In the genomic region with DNA sequence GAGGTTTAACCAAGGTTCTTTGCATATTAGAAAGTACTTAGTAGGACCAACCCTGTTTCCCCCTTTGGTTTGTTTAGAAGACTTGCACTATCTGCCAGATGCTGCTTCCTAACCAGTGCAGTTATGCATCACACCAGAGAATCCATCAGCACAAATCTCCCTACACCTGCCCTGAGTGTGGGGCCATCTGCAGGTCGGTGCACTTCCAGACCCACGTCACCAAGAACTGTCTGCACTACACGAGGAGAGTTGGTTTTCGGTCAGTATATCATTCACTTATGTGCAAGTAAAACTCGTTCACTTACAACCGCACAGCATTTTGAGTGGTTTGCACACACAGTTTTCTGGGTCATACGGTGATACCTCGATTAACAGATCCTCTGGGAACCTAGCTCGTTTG, we compare ENCODE assay signal across 20 cellular contexts.
DNase-seq lines count a peak whose midpoint lies in the region; ATAC-seq and TF ChIP-seq lines count a peak whose summit lies in the region.
"Had no signal": no experiment of that assay in that cellular context is flagged by ENCODE, and none has a peak within 500 bp of the region (broad histone marks: within the 10 kb centered on the region; RNA-seq: fewer than 3 reads in every experiment).

No MANE protein-coding gene starts in this region.

- WGBS in prostate gland = 82% methylated on average over 9 of the region's 9 CpGs

- TF ChIP-seq CTCF in activated B cell treated with CpG ODN at 0.5 μM for 24 hours (IDR thresholded peaks at IDR 0.05) (no peak), prostate gland (IDR thresholded peaks at IDR 0.05) (no peak), mesothelial cell of epicardium (IDR thresholded peaks at IDR 0.05; ENCODE audit: unreplicated experiment) (no peak), HFFc6 (IDR thresholded peaks at IDR 0.05) (no peak)

- DNase-seq in DMS53 (lab: John Stamatoyannopoulos, UW) (peak; percentile 20), DMS53 treated with DMSO at 0.1 percent for 48 hours (lab: John Stamatoyannopoulos, UW; ENCODE audit: unreplicated experiment) (no peak), NCI-H524 (lab: John Stamatoyannopoulos, UW) (peak; percentile 39 to 84), activated B cell treated with CpG ODN at 0.5 μM for 24 hours (no peak), prostate gland (ENCODE audit: low spot score) (no peak), mesothelial cell of epicardium (ENCODE audit: low spot score in 2 of 2, unreplicated experiment in 2 of 2) (no peak), HFFc6 (no peak)
- DNase-seq: 8988T, BE2C, Caco-2, DMS79, GM23248, HCEC 1CT, KG1, MV-4-11, NCI-H1694 treated with DMSO at 0.1 percent for 48 hours, PC-9, SJCRH30 had no signal

- no peaks in the 10 kb centered on the region for H3K9me3 ChIP-seq in prostate gland
- H3K9me3 ChIP-seq: BE2C, Caco-2, SJCRH30 had no signal

- no peaks in the 10 kb centered on the region for H3K36me3 ChIP-seq in prostate gland

- H3K4me1 ChIP-seq in prostate gland (replicated peaks) = peaks cover 5% of the 10 kb centered on the region
- H3K4me1 ChIP-seq: BE2C, Caco-2, SJCRH30 had no signal

- H3K4me3 ChIP-seq in prostate gland = no peak overlapping the region
- H3K4me3 ChIP-seq: GM23248, PC-9, SJCRH30 had no signal

- intact Hi-C loops in activated B cell treated with CpG ODN at 0.5 μM for 24 hours (cut with micrococcal nuclease) = loop anchor here (2.0 kb wide), 1 partner anchor 14 kb away; no protein-coding TSS in a partner anchor
- intact Hi-C loops in prostate gland (cut with DNase I) = no loop called here

- H3K9me3 Mint-ChIP-seq in activated B cell treated with CpG ODN at 0.5 μM for 24 hours (peaks cover 2% of the 10 kb centered on the region), mesothelial cell of epicardium (peaks cover 8% of the 10 kb centered on the region), HFFc6 (no peaks in the 10 kb centered on the region)

- CTCF ChIA-PET in activated B cell treated with CpG ODN at 0.5 μM for 24 hours (lab: Charles Lee) = no interaction called here

- peaks cover 26% of the 10 kb centered on the region for H3K4me1 Mint-ChIP-seq in activated B cell treated with CpG ODN at 0.5 μM for 24 hours
- peaks cover 4% of the 10 kb centered on the region for H3K4me1 Mint-ChIP-seq in mesothelial cell of epicardium
- H3K4me1 Mint-ChIP-seq in HFFc6 (ENCODE audit: low read depth) = peaks cover 51% of the 10 kb centered on the region

- no peak for ATAC-seq in activated B cell treated with CpG ODN at 0.5 μM for 24 hours (ENCODE audit: low read depth)
- ATAC-seq in GM18909 (IDR thresholded peaks at IDR 0.05; ENCODE audit: poor library complexity, unreplicated experiment) = no peak

- peak overlapping the region; percentile 6 to 63 for H3K27ac ChIP-seq in prostate gland
- H3K27ac ChIP-seq: GM23248, PC-9, SJCRH30 had no signal

- no peaks in the 10 kb centered on the region for H3K27me3 Mint-ChIP-seq in activated B cell treated with CpG ODN at 0.5 μM for 24 hours
- no peaks in the 10 kb centered on the region for H3K27me3 Mint-ChIP-seq in mesothelial cell of epicardium (ENCODE audit: low read depth)
- H3K27me3 Mint-ChIP-seq in HFFc6 (ENCODE audit: insufficient read depth) = no peaks in the 10 kb centered on the region

- H3K36me3 Mint-ChIP-seq in activated B cell treated with CpG ODN at 0.5 μM for 24 hours (ENCODE audit: low read depth) = peaks cover 50% of the 10 kb centered on the region
- peaks cover 31% of the 10 kb centered on the region for H3K36me3 Mint-ChIP-seq in mesothelial cell of epicardium
- peaks cover 32% of the 10 kb centered on the region for H3K36me3 Mint-ChIP-seq in HFFc6 (ENCODE audit: low read depth)
- H3K36me3 Mint-ChIP-seq: CD4-positive, CD25-positive, alpha-beta regulatory T cell had no signal

- no peaks in the 10 kb centered on the region for H3K27me3 ChIP-seq in prostate gland (replicated peaks; ENCODE audit: insufficient read depth)
- H3K27me3 ChIP-seq: BE2C, SJCRH30 had no signal

- POLR2A ChIA-PET in activated B cell treated with CpG ODN at 0.5 μM for 24 hours (lab: Charles Lee) = interaction anchor here (1.0 kb wide), 1 partner anchor 10 kb away, joined by 5 read pairs; no protein-coding TSS in a partner anchor

- no peak overlapping the region for H3K4me3 Mint-ChIP-seq in activated B cell treated with CpG ODN at 0.5 μM for 24 hours
- no peak overlapping the region for H3K4me3 Mint-ChIP-seq in mesothelial cell of epicardium
- no peak overlapping the region for H3K4me3 Mint-ChIP-seq in HFFc6
- H3K4me3 Mint-ChIP-seq: CD4-positive, CD25-positive, alpha-beta regulatory T cell had no signal

- no peak for TF ChIP-seq POLR2A in prostate gland (IDR thresholded peaks at IDR 0.05)

- H3K27ac Mint-ChIP-seq in activated B cell treated with CpG ODN at 0.5 μM for 24 hours = peak overlapping the region; percentile 18
- H3K27ac Mint-ChIP-seq in mesothelial cell of epicardium = no peak overlapping the region
- no peak overlapping the region for H3K27ac Mint-ChIP-seq in HFFc6
- H3K27ac Mint-ChIP-seq: CD4-positive, CD25-positive, alpha-beta regulatory T cell had no signal

Comparison
In these comparisons a context has a peak if more than half of its experiments do, and no peak if none do; other contexts are left out.
1. DNase-seq: peak in DMS53 (single experiment) and NCI-H524 (2 of 2); none in DMS53 treated with DMSO at 0.1 percent for 48 hours (single experiment), activated B cell treated with CpG ODN at 0.5 μM for 24 hours (single experiment), prostate gland (single experiment), mesothelial cell of epicardium (0 of 2) and HFFc6 (single experiment).